ENCODE assay signal across 1 cellular context in the genomic region with DNA sequence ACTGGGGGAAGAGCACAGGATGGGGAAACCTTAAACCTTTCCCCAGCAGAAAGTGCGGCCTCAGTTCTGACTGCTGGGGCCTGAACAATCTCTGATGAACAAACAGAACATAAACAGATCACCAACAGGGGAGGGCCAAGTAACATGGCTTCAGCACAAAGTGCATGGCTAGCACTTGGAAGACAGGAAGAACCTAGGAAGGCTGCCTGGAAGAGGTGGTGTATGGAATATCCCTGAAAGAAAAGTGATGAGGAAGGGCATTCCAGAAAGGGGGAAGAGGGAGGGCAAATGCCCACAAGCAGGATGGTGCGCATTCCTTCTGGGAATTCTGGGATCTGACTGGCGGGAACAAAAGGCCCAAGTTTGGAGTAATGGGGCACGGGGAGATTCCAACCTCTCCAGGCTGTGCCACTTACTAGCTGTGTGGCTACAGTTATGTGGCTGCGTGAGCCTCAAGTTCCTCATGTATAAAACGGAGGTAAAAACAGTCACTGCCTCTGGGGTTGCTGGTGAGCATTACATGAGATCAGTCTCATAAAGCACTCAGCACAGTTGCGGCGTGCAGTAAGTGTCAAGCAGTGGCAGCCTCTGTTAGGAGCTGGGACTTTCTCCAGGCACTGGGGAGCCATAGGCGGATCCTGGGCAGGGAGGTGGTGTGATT.
TF ChIP-seq lines count a peak whose summit lies in the region.

No MANE protein-coding gene starts in this region.

TF ChIP-seq in GM12878, 131 proteins besides CTCF, POLR2A, EP300 and RAD21:
- TF ChIP-seq, protein P1, sequence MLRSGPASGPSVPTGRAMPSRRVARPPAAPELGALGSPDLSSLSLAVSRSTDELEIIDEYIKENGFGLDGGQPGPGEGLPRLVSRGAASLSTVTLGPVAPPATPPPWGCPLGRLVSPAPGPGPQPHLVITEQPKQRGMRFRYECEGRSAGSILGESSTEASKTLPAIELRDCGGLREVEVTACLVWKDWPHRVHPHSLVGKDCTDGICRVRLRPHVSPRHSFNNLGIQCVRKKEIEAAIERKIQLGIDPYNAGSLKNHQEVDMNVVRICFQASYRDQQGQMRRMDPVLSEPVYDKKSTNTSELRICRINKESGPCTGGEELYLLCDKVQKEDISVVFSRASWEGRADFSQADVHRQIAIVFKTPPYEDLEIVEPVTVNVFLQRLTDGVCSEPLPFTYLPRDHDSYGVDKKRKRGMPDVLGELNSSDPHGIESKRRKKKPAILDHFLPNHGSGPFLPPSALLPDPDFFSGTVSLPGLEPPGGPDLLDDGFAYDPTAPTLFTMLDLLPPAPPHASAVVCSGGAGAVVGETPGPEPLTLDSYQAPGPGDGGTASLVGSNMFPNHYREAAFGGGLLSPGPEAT (IDR thresholded peaks at IDR 0.05; ENCODE audit: low read depth): peak; percentile 79
- 0 out of 3 replicates have a peak, but pooled peaks have one; percentile 28 for TF ChIP-seq POU2F2 (IDR thresholded peaks at IDR 0.05; ENCODE audit: borderline replicate concordance, low read depth, low read length)
- peak; percentile 79 for TF ChIP-seq IKZF1 (conservative IDR thresholded peaks at IDR 0.05)
- 0 out of 2 replicates have a peak, but pooled peaks have one; percentile 23 for TF ChIP-seq MTA2 (IDR thresholded peaks at IDR 0.05; ENCODE audit: low read depth)
- TF ChIP-seq ZNF207 (IDR thresholded peaks at IDR 0.05; ENCODE audit: borderline replicate concordance): no peak
- TF ChIP-seq EED (IDR thresholded peaks at IDR 0.05; ENCODE audit: low read depth): peak; percentile 48; the same call in 1 of the 2 replicates
- no peak for TF ChIP-seq NR2F1 (conservative IDR thresholded peaks at IDR 0.05)
- TF ChIP-seq IKZF2 (IDR thresholded peaks at IDR 0.05): peak; percentile 83 to 88
- TF ChIP-seq ATF7 (IDR thresholded peaks at IDR 0.05; ENCODE audit: low read depth): 0 out of 2 replicates have a peak, but pooled peaks have one; percentile 27
- no peak for TF ChIP-seq TCF12 (IDR thresholded peaks at IDR 0.05; ENCODE audit: low read depth, low read length)
- peak; percentile 24; the same call in 1 of the 2 replicates for TF ChIP-seq NBN (IDR thresholded peaks at IDR 0.05)
